In genomic region chr2:218568190-218569037, GRCh38 we compare ENCODE assay signal across 1 cellular context.
TF ChIP-seq lines count a peak whose summit lies in the region.

Gene CNOT9, plus strand, starts transcription at chr2:218568839. Its CDS starts 116 bp downstream, at chr2:218568955.
Gene USP37, minus strand, starts transcription at chr2:218568351. Its CDS starts 9,698 bp downstream, at chr2:218558653.

TF ChIP-seq in HepG2, 621 proteins besides CTCF, POLR2A, EP300 and RAD21 (continued from another document and continues in another):
- TF ChIP-seq PBX2 (CRISPR knock-in tag; IDR thresholded peaks at IDR 0.05): no peak
- no peak for TF ChIP-seq ZBTB21 (CRISPR knock-in tag; IDR thresholded peaks at IDR 0.05)
- 0 out of 2 replicates have a peak, but pooled peaks have one; percentile 31 for TF ChIP-seq FOSL1 (CRISPR knock-in tag; IDR thresholded peaks at IDR 0.05; ENCODE audit: borderline replicate concordance)
- TF ChIP-seq ZNF235 (CRISPR knock-in tag; IDR thresholded peaks at IDR 0.05; ENCODE audit: borderline replicate concordance): peak; percentile 94
- peak; percentile 60; the same call in 1 of the 2 replicates for TF ChIP-seq NFIB (CRISPR knock-in tag; IDR thresholded peaks at IDR 0.05; ENCODE audit: borderline replicate concordance)
- peak; percentile 44; the same call in 1 of the 2 replicates for TF ChIP-seq ZNF768 (CRISPR knock-in tag; IDR thresholded peaks at IDR 0.05)
- peak; percentile 95; the same call in 1 of the 2 replicates for TF ChIP-seq HMGXB3 (CRISPR knock-in tag; IDR thresholded peaks at IDR 0.05; ENCODE audit: borderline replicate concordance)
- peak; percentile 82 for TF ChIP-seq CEBPG (CRISPR knock-in tag; IDR thresholded peaks at IDR 0.05)
- no peak for TF ChIP-seq ZNF570 (CRISPR knock-in tag; IDR thresholded peaks at IDR 0.05; ENCODE audit: borderline replicate concordance)
- peak; percentile 39; the same call in 1 of the 2 replicates for TF ChIP-seq FIP1L1 (IDR thresholded peaks at IDR 0.05; ENCODE audit: borderline replicate concordance, insufficient read depth, low read depth, low read length)
- no peak; the same call in 1 of the 2 replicates for TF ChIP-seq ZBTB49 (CRISPR knock-in tag; IDR thresholded peaks at IDR 0.05; ENCODE audit: borderline replicate concordance)
- TF ChIP-seq ARHGAP35 (CRISPR knock-in tag; IDR thresholded peaks at IDR 0.05; ENCODE audit: borderline replicate concordance): no peak; the same call in 1 of the 2 replicates
- peak; percentile 44; the same call in 1 of the 2 replicates for TF ChIP-seq SRF (IDR thresholded peaks at IDR 0.05; ENCODE audit: low read depth, low read length)
- no peak for TF ChIP-seq NBN (conservative IDR thresholded peaks at IDR 0.05)
- TF ChIP-seq GTF3A (CRISPR knock-in tag; conservative IDR thresholded peaks at IDR 0.05): peak; percentile 73
- TF ChIP-seq KLF15 (CRISPR knock-in tag; IDR thresholded peaks at IDR 0.05; ENCODE audit: borderline replicate concordance): no peak
- peak; percentile 97 for TF ChIP-seq RNF219 (CRISPR knock-in tag; IDR thresholded peaks at IDR 0.05)
- TF ChIP-seq ZSCAN12 (CRISPR knock-in tag; IDR thresholded peaks at IDR 0.05): peak; percentile 90; the same call in 1 of the 2 replicates
- peak; percentile 96 for TF ChIP-seq PRMT3 (CRISPR knock-in tag; IDR thresholded peaks at IDR 0.05; ENCODE audit: borderline replicate concordance, low read depth)
- peak; percentile 32; the same call in 1 of the 2 replicates for TF ChIP-seq FOXK1 (CRISPR knock-in tag; IDR thresholded peaks at IDR 0.05; ENCODE audit: borderline replicate concordance, low read depth)
- TF ChIP-seq SALL2 (CRISPR knock-in tag; IDR thresholded peaks at IDR 0.05): peak; percentile 82; the same call in 1 of the 2 replicates
- no peak; the same call in 1 of the 2 replicates for TF ChIP-seq KDM4B (CRISPR knock-in tag; IDR thresholded peaks at IDR 0.05)
- TF ChIP-seq DZIP1 (CRISPR knock-in tag; IDR thresholded peaks at IDR 0.05): peak; percentile 6; the same call in 1 of the 2 replicates
- no peak for TF ChIP-seq ZNF382 (CRISPR knock-in tag; IDR thresholded peaks at IDR 0.05; ENCODE audit: borderline replicate concordance)
- no peak; the same call in 1 of the 2 replicates for TF ChIP-seq ZNF362 (CRISPR knock-in tag; IDR thresholded peaks at IDR 0.05; ENCODE audit: borderline replicate concordance)
- TF ChIP-seq RFXANK (CRISPR knock-in tag; IDR thresholded peaks at IDR 0.05): peak; percentile 83; the same call in 1 of the 2 replicates
- TF ChIP-seq NFYC (CRISPR knock-in tag; IDR thresholded peaks at IDR 0.05): peak; percentile 53; the same call in 1 of the 2 replicates
- peak; percentile 94 for TF ChIP-seq ZSCAN20 (CRISPR knock-in tag; IDR thresholded peaks at IDR 0.05; ENCODE audit: borderline replicate concordance)
- TF ChIP-seq ZNF567 (CRISPR knock-in tag; IDR thresholded peaks at IDR 0.05; ENCODE audit: borderline replicate concordance): no peak
- no peak for TF ChIP-seq STAT5B (CRISPR knock-in tag; IDR thresholded peaks at IDR 0.05)
- TF ChIP-seq FOXK2 (IDR thresholded peaks at IDR 0.05): no peak; the same call in 1 of the 2 replicates
- TF ChIP-seq SIX1 (CRISPR knock-in tag; IDR thresholded peaks at IDR 0.05; ENCODE audit: borderline replicate concordance): peak; percentile 32; the same call in 1 of the 2 replicates
- peak; percentile 60; the same call in 1 of the 2 replicates for TF ChIP-seq FUBP1 (CRISPR knock-in tag; IDR thresholded peaks at IDR 0.05; ENCODE audit: borderline replicate concordance)
- peak; percentile 78 for TF ChIP-seq POGZ (CRISPR knock-in tag; IDR thresholded peaks at IDR 0.05)
- TF ChIP-seq TMF1 (CRISPR knock-in tag; IDR thresholded peaks at IDR 0.05; ENCODE audit: low read depth): peak; percentile 87; the same call in 1 of the 2 replicates
- TF ChIP-seq ZBTB33 (CRISPR knock-in tag; IDR thresholded peaks at IDR 0.05): no peak
- peak; percentile 38; the same call in 1 of the 2 replicates for TF ChIP-seq ZNF503 (CRISPR knock-in tag; IDR thresholded peaks at IDR 0.05)
- peak; percentile 74 for TF ChIP-seq IRF2 (CRISPR knock-in tag; IDR thresholded peaks at IDR 0.05)
- peak; percentile 94 for TF ChIP-seq ZNF766 (CRISPR knock-in tag; IDR thresholded peaks at IDR 0.05; ENCODE audit: borderline replicate concordance)
